ENCODE assay signal across 8 cellular contexts in genomic region chr10:19638173-19638872, GRCh38.
DNase-seq lines count a peak whose midpoint lies in the region; ATAC-seq and TF ChIP-seq lines count a peak whose summit lies in the region.

No MANE protein-coding gene starts in this region.

- H3K27ac ChIP-seq in SJSA1 = peak overlapping the region; percentile 44
- peak overlapping the region; percentile 11 to 87 (median 65) for H3K27ac ChIP-seq in heart left ventricle

- no peak for TF ChIP-seq POLR2A in heart left ventricle (IDR thresholded peaks at IDR 0.05)

- ATAC-seq in heart left ventricle (peak; percentile 79 to 97 (median 85)), HG03342 (IDR thresholded peaks at IDR 0.05; ENCODE audit: unreplicated experiment) (no peak), HG02840 (IDR thresholded peaks at IDR 0.05; ENCODE audit: low FRiP score, unreplicated experiment) (no peak), GM18909 (IDR thresholded peaks at IDR 0.05; ENCODE audit: poor library complexity, unreplicated experiment) (no peak), HG03097 (IDR thresholded peaks at IDR 0.05; ENCODE audit: low FRiP score, unreplicated experiment) (no peak)

- DNase-seq in ELR (ENCODE audit: low read depth) = peak; percentile 65
- DNase-seq in SJSA1 (ENCODE audit: low read depth in 1 of 2, low spot score in 2 of 2) = peak; percentile 59 to 70
- peak in 3 of 5 donors; percentile 23 to 42 (median 29) for DNase-seq in heart left ventricle
- peak; percentile 89 for DNase-seq in skeletal muscle cell (ENCODE audit: low read depth)

- intact Hi-C loops in heart left ventricle (cut with DNase I) = no loop called here

- TF ChIP-seq CTCF in heart left ventricle (IDR thresholded peaks at IDR 0.05) = no peak

- H3K27me3 ChIP-seq in SJSA1 (replicated peaks) = no peaks in the 10 kb centered on the region
- H3K27me3 ChIP-seq in heart left ventricle = no peaks in the 10 kb centered on the region

- H3K4me3 ChIP-seq in SJSA1 = peak overlapping the region; percentile 16
- peak overlapping the region in 10 of 12 donors; percentile 10 to 46 (median 34) for H3K4me3 ChIP-seq in heart left ventricle
- H3K4me3 ChIP-seq in skeletal muscle cell (ENCODE audit: low read depth, low read length) = no peak overlapping the region

- H3K36me3 ChIP-seq in SJSA1 = no peaks in the 10 kb centered on the region
- H3K36me3 ChIP-seq in heart left ventricle = no peaks in the 10 kb centered on the region

- H3K9me3 ChIP-seq in SJSA1 (replicated peaks) = no peaks in the 10 kb centered on the region
- H3K9me3 ChIP-seq in heart left ventricle = no peaks in the 10 kb centered on the region

- H3K4me1 ChIP-seq in SJSA1 (replicated peaks) (peaks cover 9% of the 10 kb centered on the region), heart left ventricle (peaks cover 0 to 26% (median 0%) of the 10 kb centered on the region in 12 donors)

Comparison
In these comparisons a context has a peak if more than half of its experiments do, and no peak if none do; other contexts are left out.
1. DNase-seq: peak in every context shown above with its lines; median percentile 89 in skeletal muscle cell; 65 in ELR; 64 in SJSA1; 29 in heart left ventricle.
2. ATAC-seq: peak in heart left ventricle (4 of 4); none in HG03342 (single experiment), HG02840 (single experiment), GM18909 (single experiment) and HG03097 (single experiment).